26 cellular contexts compared by ENCODE assay signal in genomic region chr3:53824795-53825194, GRCh38.
"Had no signal": no experiment of that assay in that cellular context is flagged by ENCODE, and none has a peak within 500 bp of the region (broad histone marks: within the 10 kb centered on the region; RNA-seq: fewer than 3 reads in every experiment).

No MANE protein-coding gene starts in this region.

- H3K27ac ChIP-seq: left ventricle myocardium inferior, neural progenitor cell, neutrophil, prostate gland, thyroid gland, transverse colon, upper lobe of left lung had no signal

- H3K4me3 ChIP-seq: left ventricle myocardium inferior, lung, neural progenitor cell, prostate gland, thyroid gland, transverse colon, upper lobe of left lung had no signal

- H3K9me3 ChIP-seq: left ventricle myocardium inferior, neutrophil, prostate gland, thyroid gland, transverse colon, upper lobe of left lung had no signal

- H3K27me3 ChIP-seq: neural progenitor cell, neutrophil, thyroid gland, transverse colon, upper lobe of left lung had no signal

- H3K36me3 ChIP-seq: left ventricle myocardium inferior, neural progenitor cell, neutrophil, prostate gland, thyroid gland, transverse colon had no signal

- ATAC-seq: natural killer cell, right cardiac atrium, sciatic nerve had no signal

- H3K36me3 Mint-ChIP-seq: mesothelial cell of epicardium, naive B cell, natural killer cell, neural progenitor cell had no signal

- H3K4me3 Mint-ChIP-seq: mesothelial cell of epicardium; naive B cell; natural killer cell; nephron progenitor cell; neural progenitor cell; stimulated activated naive CD8-positive, alpha-beta T cell treated with anti-CD3 and anti-CD28 coated beads, Interleukin-15, Interleukin-2, amounts not matched to agents 100 ng/mL and 50 ng/mL, for 24 hours had no signal

- H3K27me3 Mint-ChIP-seq: stimulated activated naive CD8-positive, alpha-beta T cell treated with anti-CD3 and anti-CD28 coated beads, Interleukin-15, Interleukin-2, amounts not matched to agents 100 ng/mL and 50 ng/mL, for 24 hours had no signal

- H3K4me1 ChIP-seq: neural progenitor cell, prostate gland, thyroid gland had no signal

- H3K4me1 Mint-ChIP-seq: natural killer cell had no signal

- H3K9me3 Mint-ChIP-seq: mesothelial cell of epicardium; natural killer cell; nephron progenitor cell; neural progenitor cell; stimulated activated naive CD8-positive, alpha-beta T cell treated with anti-CD3 and anti-CD28 coated beads, Interleukin-15, Interleukin-2, amounts not matched to agents 100 ng/mL and 50 ng/mL, for 24 hours had no signal

- DNase-seq: hippocampal formation; kidney; left ventricle myocardium inferior; mesendoderm; naive B cell; natural killer cell; nephron progenitor cell; occipital lobe; retina; right cardiac atrium; small intestine; stimulated activated CD4-positive, alpha-beta T cell treated with anti-CD3 and anti-CD28 coated beads, Interleukin-1b, Interleukin-23, amount 100 ng/mL, for 48 hours; stimulated activated CD4-positive, alpha-beta T cell treated with anti-CD3 and anti-CD28 coated beads, Interleukin-2, amount 100 ng/mL, for 48 hours; stimulated activated CD4-positive, alpha-beta T cell treated with anti-CD3 and anti-CD28 coated beads, Interleukin-4, amount 100 ng/mL, for 4 hours; stimulated activated naive CD4-positive, alpha-beta T cell; substantia nigra; thyroid gland; upper lobe of left lung had no signal

- H3K27ac Mint-ChIP-seq: mesothelial cell of epicardium; naive B cell; natural killer cell; nephron progenitor cell; neural progenitor cell; stimulated activated naive CD8-positive, alpha-beta T cell treated with anti-CD3 and anti-CD28 coated beads, Interleukin-15, Interleukin-2, amounts not matched to agents 100 ng/mL and 50 ng/mL, for 24 hours had no signal
